Comparison of ENCODE assay signal across 28 cellular contexts in the genomic region with DNA sequence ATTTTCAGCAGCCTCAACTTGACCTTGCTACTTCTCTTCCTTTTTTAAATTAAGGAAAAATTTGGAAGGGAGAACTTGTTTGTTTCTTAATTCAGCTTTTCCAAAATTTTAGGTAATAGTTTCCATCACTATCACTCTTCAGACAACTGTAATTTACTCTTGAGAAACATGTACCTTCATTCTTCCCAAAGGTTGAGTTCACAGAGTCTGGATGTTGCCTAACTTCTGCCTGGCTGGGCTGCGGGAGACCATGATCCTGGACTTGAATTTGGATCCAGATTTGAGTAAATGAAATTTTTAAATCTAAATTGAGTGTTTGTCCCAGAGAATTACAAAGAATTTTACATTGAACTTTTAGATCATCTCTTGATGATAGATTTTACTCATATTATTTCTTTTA.
"Had no signal": no experiment of that assay in that cellular context is flagged by ENCODE, and none has a peak within 500 bp of the region (broad histone marks: within the 10 kb centered on the region; RNA-seq: fewer than 3 reads in every experiment).

No MANE protein-coding gene starts in this region.

- H3K9me3 Mint-ChIP-seq: stimulated activated effector memory CD8-positive, alpha-beta T cell treated with anti-CD3 and anti-CD28 coated beads, Interleukin-12 subunit alpha, Interleukin-12 subunit beta, amount 100 ng/mL, for 72 hours; stimulated activated memory B cell treated with anti-CD40 and anti-IgM and Interleukin-4, amounts not matched to agents 10 μg/mL and 1 μg/mL and 100 μg/mL, for 72 hours; stimulated activated naive CD8-positive, alpha-beta T cell treated with anti-CD3 and anti-CD28 coated beads, Interleukin-15, amount 100 ng/mL, for 72 hours; stimulated activated naive CD8-positive, alpha-beta T cell treated with anti-CD3 and anti-CD28 coated beads, Interleukin-15, Interleukin-2, amounts not matched to agents 100 ng/mL and 50 ng/mL, for 24 hours; type B pancreatic cell had no signal

- H3K4me1 Mint-ChIP-seq: stimulated activated effector memory CD8-positive, alpha-beta T cell treated with anti-CD3 and anti-CD28 coated beads, Interleukin-12 subunit alpha, Interleukin-12 subunit beta, amount 100 ng/mL, for 72 hours; stimulated activated memory B cell treated with anti-CD40 and anti-IgM and Interleukin-4, amounts not matched to agents 10 μg/mL and 1 μg/mL and 100 μg/mL, for 72 hours; stimulated activated naive B cell treated with anti-CD40 and anti-IgM and Interleukin-4, amounts not matched to agents 10 μg/mL and 1 μg/mL and 100 μg/mL, for 72 hours; stimulated activated naive CD8-positive, alpha-beta T cell treated with anti-CD3 and anti-CD28 coated beads, Interleukin-15, amount 100 ng/mL, for 72 hours had no signal

- DNase-seq: stimulated activated CD4-positive, alpha-beta T cell treated with anti-CD3 and anti-CD28 coated beads, Interleukin-2, amount 100 ng/mL, for 48 hours; stimulated activated CD4-positive, alpha-beta T cell treated with anti-CD3 and anti-CD28 coated beads, Interleukin-4, amount 100 ng/mL, for 1 hour; stimulated activated CD4-positive, alpha-beta T cell treated with anti-CD3 and anti-CD28 coated beads, Interleukin-4, amount 100 ng/mL, for 24 hours; stimulated activated CD4-positive, alpha-beta T cell treated with anti-CD3 and anti-CD28 coated beads, Interleukin-4, amount 100 ng/mL, for 4 hours; stimulated activated CD8-positive, alpha-beta memory T cell treated with anti-CD3 and anti-CD28 coated beads, Interleukin-4, amount 100 ng/mL, for 48 hours; stimulated activated naive B cell treated with anti-CD40 and anti-IgM and Interleukin-4, amounts not matched to agents 10 μg/mL and 1 μg/mL and 100 μg/mL, for 72 hours; stimulated activated naive CD4-positive, alpha-beta T cell; stimulated activated naive CD4-positive, alpha-beta T cell treated with Interleukin-2 at 50 U/mL for 16 hours; stimulated activated naive CD8-positive, alpha-beta T cell treated with anti-CD3 and anti-CD28 coated beads, Interleukin-15, amount 100 ng/mL, for 72 hours; stimulated activated naive CD8-positive, alpha-beta T cell treated with anti-CD3 and anti-CD28 coated beads, Interleukin-15, Interleukin-2, amounts not matched to agents 100 U/mL and 50 U/mL, for 24 hours; stomach; substantia nigra; testis; thyroid gland; transverse colon; trophoblast cell; upper lobe of left lung; upper lobe of right lung; uterus had no signal

- H3K27me3 ChIP-seq: stomach, suprapubic skin, testis, thyroid gland, tibial artery, tibial nerve, transverse colon, upper lobe of left lung, upper lobe of right lung, uterus, vagina had no signal

- H3K9me3 ChIP-seq: stomach, suprapubic skin, testis, thoracic aorta, thyroid gland, tibial artery, tibial nerve, transverse colon, upper lobe of left lung, upper lobe of right lung, uterus, vagina had no signal

- H3K4me3 Mint-ChIP-seq: stimulated activated effector memory CD8-positive, alpha-beta T cell treated with anti-CD3 and anti-CD28 coated beads, Interleukin-12 subunit alpha, Interleukin-12 subunit beta, amount 100 ng/mL, for 72 hours; stimulated activated memory B cell treated with anti-CD40 and anti-IgM and Interleukin-4, amounts not matched to agents 10 μg/mL and 1 μg/mL and 100 μg/mL, for 72 hours; stimulated activated naive B cell treated with anti-CD40 and anti-IgM and Interleukin-4, amounts not matched to agents 10 μg/mL and 1 μg/mL and 100 μg/mL, for 72 hours; stimulated activated naive CD8-positive, alpha-beta T cell treated with anti-CD3 and anti-CD28 coated beads, Interleukin-15, amount 100 ng/mL, for 72 hours; stimulated activated naive CD8-positive, alpha-beta T cell treated with anti-CD3 and anti-CD28 coated beads, Interleukin-15, Interleukin-2, amounts not matched to agents 100 ng/mL and 50 ng/mL, for 24 hours; type B pancreatic cell had no signal

- ATAC-seq: stimulated activated effector memory CD8-positive, alpha-beta T cell treated with anti-CD3 and anti-CD28 coated beads, Interleukin-12 subunit alpha, Interleukin-12 subunit beta, amount 100 ng/mL, for 72 hours; stimulated activated memory B cell treated with anti-CD40 and anti-IgM and Interleukin-4, amounts not matched to agents 10 μg/mL and 1 μg/mL and 100 μg/mL, for 72 hours; stimulated activated naive B cell treated with anti-CD40 and anti-IgM and Interleukin-4, amounts not matched to agents 10 μg/mL and 1 μg/mL and 100 μg/mL, for 72 hours; stimulated activated naive CD8-positive, alpha-beta T cell treated with anti-CD3 and anti-CD28 coated beads, Interleukin-15, amount 100 ng/mL, for 72 hours; stimulated activated naive CD8-positive, alpha-beta T cell treated with anti-CD3 and anti-CD28 coated beads, Interleukin-15, Interleukin-2, amounts not matched to agents 100 U/mL and 50 U/mL, for 24 hours; upper lobe of right lung had no signal

- H3K27me3 Mint-ChIP-seq: stimulated activated memory B cell treated with anti-CD40 and anti-IgM and Interleukin-4, amounts not matched to agents 10 μg/mL and 1 μg/mL and 100 μg/mL, for 72 hours; stimulated activated naive B cell treated with anti-CD40 and anti-IgM and Interleukin-4, amounts not matched to agents 10 μg/mL and 1 μg/mL and 100 μg/mL, for 72 hours; stimulated activated naive CD8-positive, alpha-beta T cell treated with anti-CD3 and anti-CD28 coated beads, Interleukin-15, amount 100 ng/mL, for 72 hours; stimulated activated naive CD8-positive, alpha-beta T cell treated with anti-CD3 and anti-CD28 coated beads, Interleukin-15, Interleukin-2, amounts not matched to agents 100 ng/mL and 50 ng/mL, for 24 hours; type B pancreatic cell had no signal

- H3K27ac ChIP-seq: stomach, suprapubic skin, testis, thoracic aorta, thyroid gland, tibial artery, transverse colon, upper lobe of left lung, upper lobe of right lung, uterus, vagina had no signal

- H3K27ac Mint-ChIP-seq: stimulated activated effector memory CD8-positive, alpha-beta T cell treated with anti-CD3 and anti-CD28 coated beads, Interleukin-12 subunit alpha, Interleukin-12 subunit beta, amount 100 ng/mL, for 72 hours; stimulated activated memory B cell treated with anti-CD40 and anti-IgM and Interleukin-4, amounts not matched to agents 10 μg/mL and 1 μg/mL and 100 μg/mL, for 72 hours; stimulated activated naive B cell treated with anti-CD40 and anti-IgM and Interleukin-4, amounts not matched to agents 10 μg/mL and 1 μg/mL and 100 μg/mL, for 72 hours; stimulated activated naive CD8-positive, alpha-beta T cell treated with anti-CD3 and anti-CD28 coated beads, Interleukin-15, Interleukin-2, amounts not matched to agents 100 ng/mL and 50 ng/mL, for 24 hours; type B pancreatic cell had no signal

- H3K36me3 Mint-ChIP-seq: stimulated activated effector memory CD8-positive, alpha-beta T cell treated with anti-CD3 and anti-CD28 coated beads, Interleukin-12 subunit alpha, Interleukin-12 subunit beta, amount 100 ng/mL, for 72 hours had no signal
